ENCODE assay signal across 17 cellular contexts in the genomic region with DNA sequence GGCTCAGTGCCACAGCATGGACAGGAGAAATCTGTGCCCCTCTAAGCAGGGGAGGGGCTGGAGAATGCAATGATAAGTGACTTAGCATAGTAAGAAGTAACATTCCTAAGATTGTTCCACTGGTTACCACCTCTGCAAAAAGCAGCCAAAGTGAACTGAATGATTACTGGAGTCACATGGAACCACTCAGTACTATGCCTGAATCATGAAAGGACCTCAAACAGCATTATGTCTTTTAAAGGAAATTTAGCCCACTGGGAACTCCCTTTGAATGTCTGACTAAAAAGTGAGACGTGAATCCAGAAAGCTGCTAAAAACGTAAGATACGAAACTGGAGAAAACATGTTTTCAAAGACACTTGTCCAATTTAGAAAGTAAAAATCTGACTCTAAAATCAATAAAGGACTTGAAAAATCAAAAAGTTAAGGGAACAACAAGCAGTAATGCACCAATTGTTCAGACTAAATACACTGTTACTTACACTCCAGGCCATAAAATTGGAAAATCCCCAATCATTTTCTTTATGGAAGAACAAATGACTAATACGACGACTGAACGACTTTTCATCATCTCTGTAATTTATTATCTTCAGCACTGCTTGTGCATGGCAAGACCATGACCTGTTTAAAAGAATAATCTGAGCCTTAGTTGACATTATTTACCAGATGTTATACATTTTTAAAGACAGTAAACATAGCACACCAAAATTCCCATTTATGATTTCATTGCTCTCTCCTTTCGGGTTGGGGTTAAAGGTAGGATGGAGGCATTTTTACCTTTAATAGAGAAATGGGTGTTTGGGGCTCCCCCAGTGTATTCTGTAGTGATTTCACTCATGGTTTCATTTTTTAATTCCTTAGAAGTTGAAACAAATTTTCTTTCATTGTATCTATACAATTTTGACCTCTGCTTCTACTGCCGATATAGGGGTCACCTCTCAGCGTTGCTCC. TPM values are rescaled to one million over a fixed set of nuclear protein-coding genes. Genes with fewer than 3 reads are reported as not detected.
A peak's percentile ranks its signal among the peaks of the same experiment; 100 is the strongest.
DNase-seq lines count a peak whose midpoint lies in the region; ATAC-seq and TF ChIP-seq lines count a peak whose summit lies in the region.
"Had no signal": no experiment of that assay in that cellular context is flagged by ENCODE, and none has a peak within 500 bp of the region (broad histone marks: within the 10 kb centered on the region; RNA-seq: fewer than 3 reads in every experiment).

No MANE protein-coding gene starts in this region.

- H3K4me1 Mint-ChIP-seq in activated naive CD8-positive, alpha-beta T cell treated with anti-CD3 and anti-CD28 coated beads, Interleukin-2, amount 50 U/mL, for 24 hours = peaks cover 62% of the 10 kb centered on the region
- peaks cover 6% of the 10 kb centered on the region for H3K4me1 Mint-ChIP-seq in mesothelial cell of epicardium

- no peaks in the 10 kb centered on the region for H3K9me3 Mint-ChIP-seq in activated naive CD8-positive, alpha-beta T cell treated with anti-CD3 and anti-CD28 coated beads, Interleukin-2, amount 50 U/mL, for 24 hours
- no peaks in the 10 kb centered on the region for H3K9me3 Mint-ChIP-seq in mesothelial cell of epicardium
- H3K9me3 Mint-ChIP-seq: nephron had no signal

- ATAC-seq in activated naive CD8-positive, alpha-beta T cell treated with anti-CD3 and anti-CD28 coated beads, Interleukin-2, amount 50 U/mL, for 24 hours = peak; percentile 68
- ATAC-seq in HG02870 (IDR thresholded peaks at IDR 0.05; ENCODE audit: unreplicated experiment) (no peak), GM18907 (IDR thresholded peaks at IDR 0.05; ENCODE audit: unreplicated experiment) (no peak), GM21515 (IDR thresholded peaks at IDR 0.05; ENCODE audit: unreplicated experiment) (no peak)
- ATAC-seq: left ventricle myocardium superior had no signal

- H3K36me3 Mint-ChIP-seq in activated naive CD8-positive, alpha-beta T cell treated with anti-CD3 and anti-CD28 coated beads, Interleukin-2, amount 50 U/mL, for 24 hours (ENCODE audit: low read depth) = peaks cover 82% of the 10 kb centered on the region
- peaks cover 44% of the 10 kb centered on the region for H3K36me3 Mint-ChIP-seq in mesothelial cell of epicardium

- no peak for TF ChIP-seq CTCF in AG10803 (conservative IDR thresholded peaks at IDR 0.05; ENCODE audit: low read length)
- no peak for TF ChIP-seq CTCF in mesothelial cell of epicardium (IDR thresholded peaks at IDR 0.05; ENCODE audit: unreplicated experiment)

- peak; percentile 31 for DNase-seq in AG10803 (ENCODE audit: low read depth)
- peak; percentile 73 for DNase-seq in GM03348 (ENCODE audit: low spot score)
- no peak for DNase-seq in activated naive CD8-positive, alpha-beta T cell treated with anti-CD3 and anti-CD28 coated beads, Interleukin-2, amount 50 U/mL, for 24 hours
- no peak for DNase-seq in mesothelial cell of epicardium (ENCODE audit: low spot score in 2 of 2, unreplicated experiment in 2 of 2)
- no peak for DNase-seq in GDM1 (lab: John Stamatoyannopoulos, UW)
- DNase-seq: left ventricle myocardium superior, NCI-H446 treated with DMSO at 0.1 percent for 48 hours, SJCRH30 had no signal

- H3K27me3 Mint-ChIP-seq in activated naive CD8-positive, alpha-beta T cell treated with anti-CD3 and anti-CD28 coated beads, Interleukin-2, amount 50 U/mL, for 24 hours = no peaks in the 10 kb centered on the region
- no peaks in the 10 kb centered on the region for H3K27me3 Mint-ChIP-seq in mesothelial cell of epicardium (ENCODE audit: low read depth)

- H3K4me3 ChIP-seq in AG10803 (ENCODE audit: low read length) = no peak overlapping the region
- H3K4me3 ChIP-seq: ascending aorta, BLaER1, SJCRH30 had no signal

- no peak overlapping the region for H3K4me3 Mint-ChIP-seq in activated naive CD8-positive, alpha-beta T cell treated with anti-CD3 and anti-CD28 coated beads, Interleukin-2, amount 50 U/mL, for 24 hours
- no peak overlapping the region for H3K4me3 Mint-ChIP-seq in mesothelial cell of epicardium
- H3K4me3 Mint-ChIP-seq: nephron had no signal

- peak overlapping the region; percentile 83 for H3K27ac Mint-ChIP-seq in activated naive CD8-positive, alpha-beta T cell treated with anti-CD3 and anti-CD28 coated beads, Interleukin-2, amount 50 U/mL, for 24 hours
- H3K27ac Mint-ChIP-seq in mesothelial cell of epicardium = peak overlapping the region; percentile 45
- H3K27ac Mint-ChIP-seq: nephron had no signal

RNA-seq across cellular contexts. Expression of gene LITAFD, which starts 38.8 kb away (rescaled TPM):
- not detected in 3 replicates for total RNA-seq in mesothelial cell of epicardium
- total RNA-seq: ascending aorta, Daoy, dermis microvascular lymphatic vessel endothelial cell, left ventricle myocardium superior, LHCN-M2, SJCRH30 had no signal

RNA-seq across cellular contexts. Expression of gene USP7, which starts 42.8 kb away (rescaled TPM):
- total RNA-seq in mesothelial cell of epicardium = 135 to 139 TPM (median 136 TPM) in 3 replicates

RNA-seq across cellular contexts. Expression of gene CARHSP1, which starts 52.1 kb away (rescaled TPM):
- total RNA-seq in mesothelial cell of epicardium = 78.6 to 84.2 TPM (median 80.3 TPM) in 3 replicates

Comparison
In these comparisons a context has a peak if more than half of its experiments do, and no peak if none do; other contexts are left out.
1. DNase-seq: peak in AG10803 (single experiment) and GM03348 (single experiment); none in activated naive CD8-positive, alpha-beta T cell treated with anti-CD3 and anti-CD28 coated beads, Interleukin-2, amount 50 U/mL, for 24 hours (single experiment), mesothelial cell of epicardium (0 of 2) and GDM1 (single experiment).